ENCODE assay signal across 19 cellular contexts in the genomic region with DNA sequence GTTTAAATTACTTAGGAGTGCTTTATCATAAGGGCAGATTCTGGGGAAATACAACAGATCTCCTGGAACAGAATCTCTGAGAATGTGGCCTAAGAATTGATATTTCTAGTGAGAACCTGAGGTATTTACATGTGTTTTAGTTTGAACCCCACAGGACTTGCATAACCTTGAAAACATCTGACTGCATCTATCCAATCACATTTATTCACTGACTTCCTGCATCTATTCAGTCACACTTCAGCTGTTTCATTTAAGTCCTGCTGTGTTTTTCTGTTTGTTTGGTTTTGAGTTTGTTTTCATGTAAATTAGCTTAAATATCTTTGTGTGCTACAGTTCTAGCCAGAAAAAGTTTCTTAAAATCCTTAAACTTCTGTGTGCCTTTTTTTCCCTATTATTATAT.
A peak's percentile ranks its signal among the peaks of the same experiment; 100 is the strongest.
DNase-seq lines count a peak whose midpoint lies in the region; ATAC-seq and TF ChIP-seq lines count a peak whose summit lies in the region.
"Had no signal": no experiment of that assay in that cellular context is flagged by ENCODE, and none has a peak within 500 bp of the region (broad histone marks: within the 10 kb centered on the region; RNA-seq: fewer than 3 reads in every experiment).

No MANE protein-coding gene starts in this region.

- H3K27me3 Mint-ChIP-seq in osteocyte (ENCODE audit: unreplicated experiment), result no peaks in the 10 kb centered on the region
- H3K27me3 Mint-ChIP-seq: naive B cell had no signal

- no peaks in the 10 kb centered on the region for H3K9me2 ChIP-seq in HCT116 (ENCODE audit: insufficient read depth)
- H3K9me2 ChIP-seq in PC-3 (replicated peaks; ENCODE audit: low read length), result no peaks in the 10 kb centered on the region

- no peak for TF ChIP-seq RAD21 in HCT116 (IDR thresholded peaks at IDR 0.05; ENCODE audit: low read depth)

- H2AFZ ChIP-seq in HCT116 (ENCODE audit: low read depth, low read length, poor library complexity, severe bottlenecking) (peak overlapping the region; percentile 56), PC-3 (ENCODE audit: low read length) (peak overlapping the region; percentile 42)

- TF ChIP-seq CTCF in HCT116 (IDR thresholded peaks at IDR 0.05 in 2 of 3, conservative IDR thresholded peaks at IDR 0.05 in 1 of 3; ENCODE audit: borderline replicate concordance in 1 of 3, insufficient read depth in 1 of 3, low read depth in 2 of 3, low read length in 2 of 3), result no peak
- TF ChIP-seq CTCF in PC-3 (conservative IDR thresholded peaks at IDR 0.05; ENCODE audit: low read depth, low read length), result no peak
- TF ChIP-seq CTCF in foreskin fibroblast (IDR thresholded peaks at IDR 0.05; ENCODE audit: low read depth, low read length), result no peak
- no peak for TF ChIP-seq CTCF in osteocyte (IDR thresholded peaks at IDR 0.05)

- H3K9me3 Mint-ChIP-seq in osteocyte (ENCODE audit: unreplicated experiment), result peaks cover 6% of the 10 kb centered on the region

- peaks cover 4% of the 10 kb centered on the region for H3K36me3 Mint-ChIP-seq in osteocyte (ENCODE audit: unreplicated experiment)
- H3K36me3 Mint-ChIP-seq: naive B cell; stimulated activated effector memory CD8-positive, alpha-beta T cell treated with anti-CD3 and anti-CD28 coated beads, Interleukin-12 subunit alpha, Interleukin-12 subunit beta, amount 100 ng/mL, for 72 hours had no signal

- H3K4me3 Mint-ChIP-seq in osteocyte (ENCODE audit: unreplicated experiment), result no peak overlapping the region
- H3K4me3 Mint-ChIP-seq: naive B cell; stimulated activated effector memory CD8-positive, alpha-beta T cell treated with anti-CD3 and anti-CD28 coated beads, Interleukin-12 subunit alpha, Interleukin-12 subunit beta, amount 100 ng/mL, for 72 hours had no signal

- no peak overlapping the region for H3K27ac ChIP-seq in HCT116 (ENCODE audit: low read depth, low read length)
- no peak overlapping the region for H3K27ac ChIP-seq in PC-3 (ENCODE audit: low read length)
- H3K27ac ChIP-seq: BLaER1, gastrocnemius medialis, psoas muscle, spleen, thyroid gland had no signal

- H3F3A ChIP-seq in PC-3 (ENCODE audit: low read length, unreplicated experiment), result no peaks in the 10 kb centered on the region

- ATAC-seq in HCT116 (no peak), PC-3 (no peak), HG02571 (IDR thresholded peaks at IDR 0.05; ENCODE audit: unreplicated experiment) (no peak)
- ATAC-seq: gastrocnemius medialis; psoas muscle; stimulated activated effector memory CD8-positive, alpha-beta T cell treated with anti-CD3 and anti-CD28 coated beads, Interleukin-12 subunit alpha, Interleukin-12 subunit beta, amount 100 ng/mL, for 72 hours had no signal

- no peaks in the 10 kb centered on the region for H3K79me2 ChIP-seq in HCT116 (ENCODE audit: insufficient read depth, low read length)
- no peaks in the 10 kb centered on the region for H3K79me2 ChIP-seq in PC-3 (ENCODE audit: low read length)

- H3K9ac ChIP-seq in HCT116 (ENCODE audit: low read length), result no peak overlapping the region
- no peak overlapping the region for H3K9ac ChIP-seq in PC-3 (ENCODE audit: low read length)
- H3K9ac ChIP-seq: BLaER1 had no signal

- H3K4me1 ChIP-seq in HCT116 (ENCODE audit: control insufficient read depth in 1 of 2, insufficient read depth in 2 of 2, low read length in 2 of 2) (no peaks in the 10 kb centered on the region), PC-3 (ENCODE audit: insufficient read depth, low read length) (peaks cover 19% of the 10 kb centered on the region)
- H3K4me1 ChIP-seq: gastrocnemius medialis, psoas muscle, spleen, thyroid gland had no signal

- no peak overlapping the region for H3K4me2 ChIP-seq in HCT116 (ENCODE audit: low read length)
- H3K4me2 ChIP-seq in PC-3 (ENCODE audit: low read length), result no peak overlapping the region
- H3K4me2 ChIP-seq: BLaER1 had no signal

- BruUV-seq in HCT116 (replicated peaks; lab: Mats Ljungman, UMichigan), result no TSS peak
- no TSS peak for BruUV-seq in PC-3 (replicated peaks; lab: Mats Ljungman, UMichigan)

- no peaks in the 10 kb centered on the region for H3K36me3 ChIP-seq in HCT116 (ENCODE audit: control insufficient read depth in 1 of 2, insufficient read depth in 2 of 2, low read length in 2 of 2)
- no peaks in the 10 kb centered on the region for H3K36me3 ChIP-seq in PC-3 (ENCODE audit: low read depth, low read length)
- H3K36me3 ChIP-seq: gastrocnemius medialis, spleen, thyroid gland had no signal

- TF ChIP-seq POLR2A in HCT116 (IDR thresholded peaks at IDR 0.05; ENCODE audit: borderline replicate concordance, extremely low read depth, insufficient read depth, insufficient read length), result no peak

- H3K9me3 ChIP-seq in HCT116 (ENCODE audit: control insufficient read depth in 1 of 2, insufficient read depth in 1 of 2, low read depth in 1 of 2, low read length in 2 of 2), result peaks cover 0 to 4% of the 10 kb centered on the region in 2 experiments; a peak in 1 of 4 replicates
- H3K9me3 ChIP-seq in PC-3 (ENCODE audit: low read length), result no peaks in the 10 kb centered on the region
- H3K9me3 ChIP-seq: gastrocnemius medialis, psoas muscle, thyroid gland had no signal

- POLR2A ChIA-PET in HCT116 (lab: Charles Lee), result no interaction called here
- POLR2A ChIA-PET in PC-3 (lab: Charles Lee; ENCODE audit: unreplicated experiment), result no interaction called here

- intact Hi-C loops in HCT116 (cut with micrococcal nuclease) (no loop called here), PC-3 (cut with micrococcal nuclease) (no loop called here)

- no peak for DNase-seq in HCT116 (ENCODE audit: low read depth, low spot score)
- no peak for DNase-seq in PC-3
- peak; percentile 1 to 4 for DNase-seq in foreskin fibroblast
- no peak for DNase-seq in osteocyte (ENCODE audit: extremely low spot score, unreplicated experiment)
- DNase-seq in stimulated activated CD4-positive, alpha-beta T cell treated with anti-CD3 and anti-CD28 coated beads, Interleukin-1b, Interleukin-23, amount 100 ng/mL, for 48 hours, result no peak
- no peak for DNase-seq in activated effector memory CD4-positive, alpha-beta T cell treated with Interleukin-2 at 50 U/mL for 16 hours
- DNase-seq: activated CD4-positive, alpha-beta T cell treated with anti-CD3 and anti-CD28 coated beads for 4 hours; gastrocnemius medialis; naive B cell; NCI-H146; NCI-H524; psoas muscle; spleen; T1000; thyroid gland had no signal

- CTCF ChIA-PET in HCT116 (lab: Charles Lee) (no interaction called here), PC-3 (lab: Charles Lee) (no interaction called here)

- RAD21 ChIA-PET in HCT116 (lab: Charles Lee; ENCODE audit: low non-redundant PET in 1 of 2, low total read pairs in 2 of 2, uncharacterized antibody in 2 of 2, unreplicated experiment in 2 of 2), result no interaction called here

- H3K4me3 ChIP-seq in HCT116 (replicated peaks in 1 of 2; ENCODE audit: low read depth in 1 of 2, low read length in 2 of 2) (no peak overlapping the region), PC-3 (ENCODE audit: low read length) (no peak overlapping the region), foreskin fibroblast (ENCODE audit: low read depth in 1 of 2, low read length in 2 of 2) (no peak overlapping the region)
- H3K4me3 ChIP-seq: BLaER1, gastrocnemius medialis, lung, psoas muscle, spleen, thyroid gland had no signal

- H3K4me1 Mint-ChIP-seq in osteocyte (ENCODE audit: unreplicated experiment), result peaks cover 48% of the 10 kb centered on the region
- H3K4me1 Mint-ChIP-seq: naive B cell; stimulated activated effector memory CD8-positive, alpha-beta T cell treated with anti-CD3 and anti-CD28 coated beads, Interleukin-12 subunit alpha, Interleukin-12 subunit beta, amount 100 ng/mL, for 72 hours had no signal

- no peaks in the 10 kb centered on the region for H4K20me1 ChIP-seq in HCT116 (ENCODE audit: insufficient read depth)
- no peaks in the 10 kb centered on the region for H4K20me1 ChIP-seq in PC-3 (ENCODE audit: low read length)
- H4K20me1 ChIP-seq: BLaER1 had no signal

- no peaks in the 10 kb centered on the region for H3K27me3 ChIP-seq in HCT116 (ENCODE audit: insufficient read depth, low read length)
- H3K27me3 ChIP-seq in PC-3 (ENCODE audit: low read length), result no peaks in the 10 kb centered on the region
- H3K27me3 ChIP-seq: BLaER1, gastrocnemius medialis, spleen, thyroid gland had no signal

- H3K27ac Mint-ChIP-seq in osteocyte (ENCODE audit: unreplicated experiment), result peak overlapping the region; percentile 31
- H3K27ac Mint-ChIP-seq: naive B cell; stimulated activated effector memory CD8-positive, alpha-beta T cell treated with anti-CD3 and anti-CD28 coated beads, Interleukin-12 subunit alpha, Interleukin-12 subunit beta, amount 100 ng/mL, for 72 hours had no signal

TF ChIP-seq in HCT116, 20 proteins besides CTCF, POLR2A, EP300 and RAD21:
- TF ChIP-seq SIN3A (IDR thresholded peaks at IDR 0.05; ENCODE audit: low read depth) (no peak), EZH2phosphoT487 (IDR thresholded peaks at IDR 0.05; ENCODE audit: borderline replicate concordance) (no peak), FOSL1 (IDR thresholded peaks at IDR 0.05; ENCODE audit: low read depth) (no peak), TCF7L2 (IDR thresholded peaks at IDR 0.05; ENCODE audit: borderline replicate concordance, extremely low read depth, insufficient read depth, insufficient read length) (no peak), EZH2 (IDR thresholded peaks at IDR 0.05) (no peak), CBX3 (IDR thresholded peaks at IDR 0.05; ENCODE audit: low read depth) (no peak), JUND (IDR thresholded peaks at IDR 0.05) (no peak)
- TF ChIP-seq, protein P1, sequence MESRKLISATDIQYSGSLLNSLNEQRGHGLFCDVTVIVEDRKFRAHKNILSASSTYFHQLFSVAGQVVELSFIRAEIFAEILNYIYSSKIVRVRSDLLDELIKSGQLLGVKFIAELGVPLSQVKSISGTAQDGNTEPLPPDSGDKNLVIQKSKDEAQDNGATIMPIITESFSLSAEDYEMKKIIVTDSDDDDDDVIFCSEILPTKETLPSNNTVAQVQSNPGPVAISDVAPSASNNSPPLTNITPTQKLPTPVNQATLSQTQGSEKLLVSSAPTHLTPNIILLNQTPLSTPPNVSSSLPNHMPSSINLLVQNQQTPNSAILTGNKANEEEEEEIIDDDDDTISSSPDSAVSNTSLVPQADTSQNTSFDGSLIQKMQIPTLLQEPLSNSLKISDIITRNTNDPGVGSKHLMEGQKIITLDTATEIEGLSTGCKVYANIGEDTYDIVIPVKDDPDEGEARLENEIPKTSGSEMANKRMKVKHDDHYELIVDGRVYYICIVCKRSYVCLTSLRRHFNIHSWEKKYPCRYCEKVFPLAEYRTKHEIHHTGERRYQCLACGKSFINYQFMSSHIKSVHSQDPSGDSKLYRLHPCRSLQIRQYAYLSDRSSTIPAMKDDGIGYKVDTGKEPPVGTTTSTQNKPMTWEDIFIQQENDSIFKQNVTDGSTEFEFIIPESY (IDR thresholded peaks at IDR 0.05; ENCODE audit: extremely low read depth, insufficient replicate concordance, low read length), result no peak
TF ChIP-seq in HCT116: peak in this region for 0.

Comparison
In these comparisons a context has a peak if more than half of its experiments do, and no peak if none do; other contexts are left out.
1. DNase-seq: peak in foreskin fibroblast (2 of 2); none in HCT116 (single experiment), PC-3 (single experiment), osteocyte (single experiment), stimulated activated CD4-positive, alpha-beta T cell treated with anti-CD3 and anti-CD28 coated beads, Interleukin-1b, Interleukin-23, amount 100 ng/mL, for 48 hours (single experiment) and activated effector memory CD4-positive, alpha-beta T cell treated with Interleukin-2 at 50 U/mL for 16 hours (single experiment).